Comparison of ENCODE assay signal across 8 cellular contexts in genomic region chr2:20049631-20050030, GRCh38. TPM values are rescaled to one million over a fixed set of nuclear protein-coding genes. Genes with fewer than 3 reads are reported as not detected.
DNase-seq lines count a peak whose midpoint lies in the region; ATAC-seq, FAIRE-seq and TF ChIP-seq lines count a peak whose summit lies in the region.

No MANE protein-coding gene starts in this region.

- no peak for TF ChIP-seq EP300 in gastroesophageal sphincter (IDR thresholded peaks at IDR 0.05)

- TF ChIP-seq CTCF in RWPE2 (IDR thresholded peaks at IDR 0.05; ENCODE audit: poor library complexity, severe bottlenecking) (no peak), gastroesophageal sphincter (IDR thresholded peaks at IDR 0.05) (no peak), smooth muscle cell (IDR thresholded peaks at IDR 0.05; ENCODE audit: borderline replicate concordance, insufficient read depth, poor library complexity, severe bottlenecking) (no peak)

- FAIRE-seq in H54 (lab: Jason Lieb, UNC), result no peak

- peak overlapping the region; percentile 67 for H3K4me3 ChIP-seq in HAP-1
- H3K4me3 ChIP-seq in RWPE2 (ENCODE audit: severe bottlenecking), result peak overlapping the region; percentile 67
- peak overlapping the region; percentile 64 to 91 for H3K4me3 ChIP-seq in gastroesophageal sphincter
- peak overlapping the region; percentile 74 for H3K4me3 ChIP-seq in smooth muscle cell

- H3K27me3 ChIP-seq in HAP-1 (ENCODE audit: low read depth), result no peaks in the 10 kb centered on the region
- no peaks in the 10 kb centered on the region for H3K27me3 ChIP-seq in RWPE2 (ENCODE audit: insufficient read depth, poor library complexity, severe bottlenecking)
- no peaks in the 10 kb centered on the region for H3K27me3 ChIP-seq in gastroesophageal sphincter
- no peaks in the 10 kb centered on the region for H3K27me3 ChIP-seq in smooth muscle cell (ENCODE audit: low read depth)

- peak overlapping the region; percentile 93 for H3K27ac ChIP-seq in RWPE2 (ENCODE audit: poor library complexity, severe bottlenecking)
- peak overlapping the region; percentile 92 to 98 (median 96) for H3K27ac ChIP-seq in gastroesophageal sphincter
- peak overlapping the region; percentile 99 for H3K27ac ChIP-seq in smooth muscle cell (ENCODE audit: low read depth)

- H3K9ac ChIP-seq in smooth muscle cell (ENCODE audit: low read depth), result peak overlapping the region; percentile 97

- H4K20me1 ChIP-seq in smooth muscle cell (ENCODE audit: low read depth), result peaks cover 58% of the 10 kb centered on the region

- ATAC-seq in RWPE2 (ENCODE audit: low read depth) (no peak), gastroesophageal sphincter (no peak), HG02623 (IDR thresholded peaks at IDR 0.05; ENCODE audit: unreplicated experiment) (no peak), HG03097 (IDR thresholded peaks at IDR 0.05; ENCODE audit: low FRiP score, unreplicated experiment) (no peak)

- H3K79me2 ChIP-seq in smooth muscle cell (ENCODE audit: low read depth), result peaks cover 64% of the 10 kb centered on the region

- DNase-seq in HAP-1 (ENCODE audit: low spot score in 2 of 2) (peak in 1 of 2 experiments; percentile 7), RWPE2 (ENCODE audit: low spot score) (no peak), smooth muscle cell (lab: John Stamatoyannopoulos, UW; ENCODE audit: unreplicated experiment) (no peak), H54 (ENCODE audit: insufficient read length, low spot score) (no peak)
- DNase-seq in activated CD4-positive, alpha-beta T cell treated with anti-CD3 and anti-CD28 coated beads for 48 hours, result no peak

- no peaks in the 10 kb centered on the region for H3K9me3 ChIP-seq in HAP-1
- no peaks in the 10 kb centered on the region for H3K9me3 ChIP-seq in RWPE2 (ENCODE audit: severe bottlenecking)
- H3K9me3 ChIP-seq in gastroesophageal sphincter, result no peaks in the 10 kb centered on the region
- H3K9me3 ChIP-seq in smooth muscle cell (replicated peaks; ENCODE audit: low read depth), result no peaks in the 10 kb centered on the region

- WGBS in gastroesophageal sphincter (ENCODE audit: low coverage in 1 of 2), 2 donors, result 0 to 4% methylated on average over 3 of the region's 3 CpGs
- WGBS in smooth muscle cell (ENCODE audit: low lambda C conversion rate), result 6% methylated on average over 3 of the region's 3 CpGs

- H3K4me1 ChIP-seq in HAP-1 (peaks cover 18% of the 10 kb centered on the region), RWPE2 (ENCODE audit: insufficient read depth, poor library complexity, severe bottlenecking) (peaks cover 30% of the 10 kb centered on the region), gastroesophageal sphincter (peaks cover 0 to 65% (median 17%) of the 10 kb centered on the region in 3 donors), smooth muscle cell (ENCODE audit: low read depth) (peaks cover 21% of the 10 kb centered on the region)

- no peak for TF ChIP-seq POLR2A in gastroesophageal sphincter (IDR thresholded peaks at IDR 0.05)
- no peak for TF ChIP-seq POLR2A in H54 (IDR thresholded peaks at IDR 0.05; ENCODE audit: low read depth, low read length)

- H3K36me3 ChIP-seq in HAP-1 (replicated peaks) (no peaks in the 10 kb centered on the region), RWPE2 (ENCODE audit: low read depth) (peaks cover 23% of the 10 kb centered on the region), gastroesophageal sphincter (no peaks in the 10 kb centered on the region), smooth muscle cell (ENCODE audit: low read depth) (no peaks in the 10 kb centered on the region)

- in situ Hi-C loops in HAP-1 (cut with MboI; ENCODE audit: low sequenced_read_pairs), result no loop called here

- peak overlapping the region; percentile 83 for H3K4me2 ChIP-seq in smooth muscle cell

- peaks cover 10% of the 10 kb centered on the region for H3F3A ChIP-seq in smooth muscle cell (ENCODE audit: low read depth)

- no peak overlapping the region for H2AFZ ChIP-seq in smooth muscle cell (ENCODE audit: low read depth)

RNA-seq across cellular contexts. Expression of gene LAPTM4A, which starts 1.8 kb away (rescaled TPM):
- total RNA-seq in gastroesophageal sphincter (100 to 1,000 TPM; 143 to 234 (median 177) TPM), smooth muscle cell (423 and 431 TPM in 2 replicates)
- polyA plus RNA-seq in smooth muscle cell, result 466 and 476 TPM in 2 replicates

RNA-seq across cellular contexts. Expression of gene MATN3, which starts 37.2 kb away (rescaled TPM):
- total RNA-seq in gastroesophageal sphincter (1 to 10 TPM in 2 of 4 donors, under 1 TPM in 1, not detected in 1; 0.67 to 2.5 (median 1.0) TPM), smooth muscle cell (5.1 and 5.6 TPM in 2 replicates)
- polyA plus RNA-seq in smooth muscle cell, result 7.4 and 12.9 TPM in 2 replicates

RNA-seq across cellular contexts. Expression of gene WDR35, which starts 59.7 kb away (rescaled TPM):
- total RNA-seq in gastroesophageal sphincter, result 10 to 100 TPM; 10.1 to 22.2 (median 17.7) TPM
- total RNA-seq in smooth muscle cell, result 4.7 and 5.7 TPM in 2 replicates
- 0.70 and 1.6 TPM in 2 replicates for polyA plus RNA-seq in smooth muscle cell
